18 cellular contexts compared by ENCODE assay signal in the genomic region with DNA sequence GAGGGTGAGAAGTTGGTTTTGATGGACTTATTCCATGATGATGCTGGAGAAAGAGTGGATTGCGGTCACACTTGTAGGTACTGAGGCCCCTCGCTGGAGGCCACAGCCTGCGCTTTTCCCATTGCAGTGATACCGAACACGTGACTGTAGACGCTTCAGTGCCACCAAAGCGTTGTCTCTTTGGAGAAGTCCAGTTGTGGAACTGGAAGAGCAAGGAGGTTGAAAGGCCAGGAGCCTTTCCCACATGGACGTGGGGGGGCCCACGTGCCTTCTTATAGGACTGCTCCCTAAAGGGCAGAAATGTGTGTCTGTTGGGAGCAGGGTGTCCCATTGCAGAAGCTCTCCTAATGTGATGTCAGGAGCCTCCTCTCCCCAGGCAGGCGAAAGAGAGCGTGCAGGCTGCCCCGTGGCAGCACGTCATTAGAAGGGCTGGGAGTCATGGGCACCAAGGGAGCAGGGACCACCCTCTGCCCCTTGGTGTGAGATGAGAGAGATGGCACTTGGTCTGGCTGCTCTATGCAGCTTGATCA. TPM values are rescaled to one million over a fixed set of nuclear protein-coding genes. Genes with fewer than 3 reads are reported as not detected.
A peak's percentile ranks its signal among the peaks of the same experiment; 100 is the strongest.
DNase-seq lines count a peak whose midpoint lies in the region; ATAC-seq and TF ChIP-seq lines count a peak whose summit lies in the region.
"Had no signal": no experiment of that assay in that cellular context is flagged by ENCODE, and none has a peak within 500 bp of the region (broad histone marks: within the 10 kb centered on the region; RNA-seq: fewer than 3 reads in every experiment).

No MANE protein-coding gene starts in this region.

- H3K9ac ChIP-seq in MM.1S (ENCODE audit: low read length): no peak overlapping the region

- H3K79me2 ChIP-seq in MM.1S (ENCODE audit: low read length): peaks cover 88% of the 10 kb centered on the region

- peaks cover 66% of the 10 kb centered on the region for H3K36me3 Mint-ChIP-seq in activated CD4-positive, alpha-beta T cell treated with anti-CD3 and anti-CD28 coated beads, Interleukin-2, amount 10 ng/mL, durations not matched to agents 24 days and 14 days (ENCODE audit: low read depth)
- peaks cover 40% of the 10 kb centered on the region for H3K36me3 Mint-ChIP-seq in central memory CD8-positive, alpha-beta T cell (ENCODE audit: insufficient read depth)
- H3K36me3 Mint-ChIP-seq in nephron progenitor cell (ENCODE audit: low read depth): peaks cover 80% of the 10 kb centered on the region

- peak overlapping the region; percentile 55 for H3K27ac Mint-ChIP-seq in activated CD4-positive, alpha-beta T cell treated with anti-CD3 and anti-CD28 coated beads, Interleukin-2, amount 10 ng/mL, durations not matched to agents 24 days and 14 days
- peak overlapping the region; percentile 72 for H3K27ac Mint-ChIP-seq in central memory CD8-positive, alpha-beta T cell (ENCODE audit: low read depth)
- H3K27ac Mint-ChIP-seq in nephron progenitor cell: peak overlapping the region; percentile 62
- H3K27ac Mint-ChIP-seq: type B pancreatic cell had no signal

- peaks cover 45% of the 10 kb centered on the region for H3K4me1 ChIP-seq in MM.1S (ENCODE audit: low read length)
- H3K4me1 ChIP-seq: HAP-1 had no signal

- TF ChIP-seq CTCF in MM.1S (IDR thresholded peaks at IDR 0.05; ENCODE audit: low read length) (no peak), nephron progenitor cell (IDR thresholded peaks at IDR 0.05) (no peak)

- H3K4me3 ChIP-seq in MM.1S (ENCODE audit: low read length): no peak overlapping the region
- H3K4me3 ChIP-seq: HAP-1, SJCRH30 had no signal

- peaks cover 32% of the 10 kb centered on the region for H3K36me3 ChIP-seq in MM.1S (replicated peaks; ENCODE audit: insufficient read depth, low read length)

- no peaks in the 10 kb centered on the region for H3K9me3 ChIP-seq in MM.1S (replicated peaks; ENCODE audit: insufficient read depth, low read length)
- H3K9me3 ChIP-seq: HAP-1, heart left ventricle, SJCRH30 had no signal

- peaks cover 41% of the 10 kb centered on the region for H3F3A ChIP-seq in MM.1S (ENCODE audit: insufficient read depth, low read length)

- DNase-seq in activated CD4-positive, alpha-beta T cell treated with anti-CD3 and anti-CD28 coated beads, Interleukin-2, amount 10 ng/mL, durations not matched to agents 24 days and 14 days: no peak
- DNase-seq in activated CD4-positive, alpha-beta T cell treated with anti-CD3 and anti-CD28 coated beads, Interleukin-2, amount 50 U/mL, for 4 hours: no peak
- DNase-seq in MM.1S (no peak), nephron progenitor cell (no peak), AML-193 (lab: John Stamatoyannopoulos, UW) (no peak), NCI-H2107 treated with DMSO at 0.1 percent for 48 hours (lab: John Stamatoyannopoulos, UW; ENCODE audit: unreplicated experiment) (no peak)
- DNase-seq in central memory CD8-positive, alpha-beta T cell (ENCODE audit: low spot score in 2 of 2): no peak
- DNase-seq: activated CD4-positive, alpha-beta T cell treated with anti-CD3 and anti-CD28 coated beads for 1 hour; activated gamma-delta T cell treated with Interleukin-2 at 50 U/mL for 16 hours; DND-41; NCI-H1092 treated with DMSO at 0.1 percent for 48 hours; NCI-H2107; SJCRH30; stimulated activated naive CD4-positive, alpha-beta T cell treated with Interleukin-2 at 50 U/mL for 16 hours had no signal

- peaks cover 43% of the 10 kb centered on the region for H3K4me1 Mint-ChIP-seq in activated CD4-positive, alpha-beta T cell treated with anti-CD3 and anti-CD28 coated beads, Interleukin-2, amount 10 ng/mL, durations not matched to agents 24 days and 14 days
- H3K4me1 Mint-ChIP-seq in central memory CD8-positive, alpha-beta T cell: peaks cover 49% of the 10 kb centered on the region
- H3K4me1 Mint-ChIP-seq in nephron progenitor cell: peaks cover 75% of the 10 kb centered on the region

- H3K27me3 ChIP-seq in MM.1S (replicated peaks; ENCODE audit: insufficient read depth, low read length): no peaks in the 10 kb centered on the region
- H3K27me3 ChIP-seq: heart left ventricle, SJCRH30 had no signal

- peak overlapping the region; percentile 18; the same call in 1 of the 2 replicates for H3K27ac ChIP-seq in MM.1S (ENCODE audit: low read length)
- H3K27ac ChIP-seq: SJCRH30 had no signal

- H2AFZ ChIP-seq in MM.1S (ENCODE audit: low read length): no peak overlapping the region

- no peaks in the 10 kb centered on the region for H3K9me2 ChIP-seq in MM.1S (replicated peaks; ENCODE audit: insufficient read depth, low read length)

- no peak for ATAC-seq in central memory CD8-positive, alpha-beta T cell (replicated peaks; ENCODE audit: extremely low read depth, poor library complexity, severe bottlenecking)
- no peak for ATAC-seq in HG03354 (IDR thresholded peaks at IDR 0.05; ENCODE audit: poor library complexity, severe bottlenecking, unreplicated experiment)
- ATAC-seq: heart left ventricle had no signal

- peak overlapping the region; percentile 9; the same call in 1 of the 2 replicates for H3K4me2 ChIP-seq in MM.1S (ENCODE audit: low read depth, low read length)

- peaks cover 4% of the 10 kb centered on the region; the same call in 1 of the 2 replicates for H4K20me1 ChIP-seq in MM.1S (ENCODE audit: insufficient read depth, low read length)

- H3K9me3 Mint-ChIP-seq in activated CD4-positive, alpha-beta T cell treated with anti-CD3 and anti-CD28 coated beads, Interleukin-2, amount 10 ng/mL, durations not matched to agents 24 days and 14 days: no peaks in the 10 kb centered on the region
- no peaks in the 10 kb centered on the region for H3K9me3 Mint-ChIP-seq in central memory CD8-positive, alpha-beta T cell
- H3K9me3 Mint-ChIP-seq in nephron progenitor cell: no peaks in the 10 kb centered on the region
- H3K9me3 Mint-ChIP-seq: type B pancreatic cell had no signal

- H3K4me3 Mint-ChIP-seq in activated CD4-positive, alpha-beta T cell treated with anti-CD3 and anti-CD28 coated beads, Interleukin-2, amount 10 ng/mL, durations not matched to agents 24 days and 14 days: peak overlapping the region; percentile 74
- H3K4me3 Mint-ChIP-seq in central memory CD8-positive, alpha-beta T cell: peak overlapping the region; percentile 66
- H3K4me3 Mint-ChIP-seq in nephron progenitor cell: no peak overlapping the region
- H3K4me3 Mint-ChIP-seq: type B pancreatic cell had no signal

- intact Hi-C loops in activated CD4-positive, alpha-beta T cell treated with anti-CD3 and anti-CD28 coated beads, Interleukin-2, amount 10 ng/mL, durations not matched to agents 24 days and 14 days (cut with micrococcal nuclease): loop anchor here (5.0 kb wide), 1 partner anchor 196 kb away; no protein-coding TSS in a partner anchor

- no peaks in the 10 kb centered on the region for H3K27me3 Mint-ChIP-seq in activated CD4-positive, alpha-beta T cell treated with anti-CD3 and anti-CD28 coated beads, Interleukin-2, amount 10 ng/mL, durations not matched to agents 24 days and 14 days
- no peaks in the 10 kb centered on the region for H3K27me3 Mint-ChIP-seq in central memory CD8-positive, alpha-beta T cell
- no peaks in the 10 kb centered on the region for H3K27me3 Mint-ChIP-seq in nephron progenitor cell (ENCODE audit: low read depth, poor library complexity)
- H3K27me3 Mint-ChIP-seq: type B pancreatic cell had no signal

RNA-seq across cellular contexts. Expression of a gene that starts 31.5 kb away (rescaled TPM):
- 46.3 and 52.3 TPM in 2 replicates for total RNA-seq in activated CD4-positive, alpha-beta T cell treated with anti-CD3 and anti-CD28 coated beads, Interleukin-2, amount 10 ng/mL, durations not matched to agents 24 days and 14 days
